8 cellular contexts compared by ENCODE assay signal in the genomic region with DNA sequence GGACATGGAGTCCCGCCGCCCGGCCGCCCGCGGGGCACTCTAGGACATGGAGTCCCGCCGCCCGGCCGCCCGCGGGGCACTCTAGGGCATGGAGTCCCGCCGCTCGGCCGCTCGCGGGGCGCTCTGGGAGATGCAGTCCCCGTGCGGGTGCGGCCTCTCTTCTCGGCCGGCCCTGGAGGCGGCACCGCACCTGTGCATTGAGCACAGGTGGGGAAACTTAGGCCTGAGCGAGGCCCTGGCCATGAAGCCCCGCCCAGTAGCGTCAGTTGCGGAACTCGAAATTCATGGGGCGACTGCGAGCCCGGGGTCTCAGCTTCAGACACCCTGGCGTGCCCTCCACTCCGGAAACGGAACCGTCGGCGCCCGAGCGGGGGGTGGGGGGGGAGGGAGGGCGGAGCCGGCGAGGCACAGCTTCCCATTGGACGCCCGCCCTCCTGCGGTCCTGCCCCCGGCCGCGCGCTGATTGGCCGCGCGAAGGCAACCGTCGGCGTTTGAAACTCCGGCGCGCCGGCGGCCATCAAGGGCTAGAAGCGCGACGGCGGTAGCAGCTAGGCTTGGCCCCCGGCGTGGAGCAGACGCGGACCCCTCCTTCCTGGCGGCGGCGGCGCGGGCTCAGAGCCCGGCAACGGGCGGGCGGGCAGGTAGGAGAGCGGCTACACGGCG. TPM values are rescaled to one million over a fixed set of nuclear protein-coding genes. Genes with fewer than 3 reads are reported as not detected.
A peak's percentile ranks its signal among the peaks of the same experiment; 100 is the strongest.
DNase-seq lines count a peak whose midpoint lies in the region; ATAC-seq and TF ChIP-seq lines count a peak whose summit lies in the region.

A gene (plus strand): TSS at position 519 of the 663 bp plus-strand sequence. CDS start 1,901 bp downstream, outside the sequence.
A gene with protein sequence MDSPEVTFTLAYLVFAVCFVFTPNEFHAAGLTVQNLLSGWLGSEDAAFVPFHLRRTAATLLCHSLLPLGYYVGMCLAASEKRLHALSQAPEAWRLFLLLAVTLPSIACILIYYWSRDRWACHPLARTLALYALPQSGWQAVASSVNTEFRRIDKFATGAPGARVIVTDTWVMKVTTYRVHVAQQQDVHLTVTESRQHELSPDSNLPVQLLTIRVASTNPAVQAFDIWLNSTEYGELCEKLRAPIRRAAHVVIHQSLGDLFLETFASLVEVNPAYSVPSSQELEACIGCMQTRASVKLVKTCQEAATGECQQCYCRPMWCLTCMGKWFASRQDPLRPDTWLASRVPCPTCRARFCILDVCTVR (minus strand): TSS at position 321 of the 663 bp plus-strand sequence. CDS start 486 bp downstream, outside the sequence.

- H3K36me3 ChIP-seq in HAP-1 (replicated peaks) (peaks cover 63% of the 10 kb centered on the region), MG63 (peaks cover 20% of the 10 kb centered on the region)

- in situ Hi-C loops in G401 (cut with HindIII; ENCODE audit: low sequenced_read_pairs), result no loop called here
- in situ Hi-C loops in HAP-1 (cut with MboI; ENCODE audit: low sequenced_read_pairs), result no loop called here

- H3K27me3 ChIP-seq in HAP-1 (ENCODE audit: low read depth) (no peaks in the 10 kb centered on the region), MG63 (no peaks in the 10 kb centered on the region)

- peak; percentile 86 to 91 for ATAC-seq in natural killer cell treated with Interleukin-12 subunit alpha and Interleukin-12 subunit beta and Interleukin-15 and Interleukin-18, amount 100 ng/mL, for 72 hours
- ATAC-seq in stimulated activated naive CD8-positive, alpha-beta T cell treated with anti-CD3 and anti-CD28 coated beads, Interleukin-15, Interleukin-2, amounts not matched to agents 100 U/mL and 50 U/mL, for 24 hours, result peak; percentile 85

- peak; percentile 95 for DNase-seq in G401 (ENCODE audit: low spot score)
- DNase-seq in HAP-1 (ENCODE audit: low spot score in 2 of 2), result peak; percentile 89 to 96
- DNase-seq in MG63, result peak; percentile 86
- DNase-seq in SHP77 (lab: John Stamatoyannopoulos, UW), result peak; percentile 80 to 81
- DNase-seq in activated effector memory CD4-positive, alpha-beta T cell treated with Interleukin-2 at 50 U/mL for 16 hours, result peak; percentile 95
- DNase-seq in fibroblast of pulmonary artery (ENCODE audit: low read depth), result peak; percentile 92
- peak; percentile 93 for DNase-seq in natural killer cell treated with Interleukin-12 subunit alpha and Interleukin-12 subunit beta and Interleukin-15 and Interleukin-18, amount 100 ng/mL, for 72 hours (ENCODE audit: low spot score)
- DNase-seq in stimulated activated naive CD8-positive, alpha-beta T cell treated with anti-CD3 and anti-CD28 coated beads, Interleukin-15, Interleukin-2, amounts not matched to agents 100 U/mL and 50 U/mL, for 24 hours, result peak; percentile 92

- peak within 1 kb of the TSS; percentile 90 to 93 for H3K27ac Mint-ChIP-seq in natural killer cell treated with Interleukin-12 subunit alpha and Interleukin-12 subunit beta and Interleukin-15 and Interleukin-18, amount 100 ng/mL, for 72 hours

- peaks cover 33 to 35% of the 10 kb centered on the region in 2 donors for H3K4me1 Mint-ChIP-seq in natural killer cell treated with Interleukin-12 subunit alpha and Interleukin-12 subunit beta and Interleukin-15 and Interleukin-18, amount 100 ng/mL, for 72 hours (ENCODE audit: low read depth in 2 of 2)

- peak within 1 kb of the TSS; percentile 89 for H3K4me3 ChIP-seq in HAP-1
- peak within 1 kb of the TSS; percentile 67 for H3K4me3 ChIP-seq in MG63
- peak within 1 kb of the TSS; percentile 67 for H3K4me3 ChIP-seq in fibroblast of pulmonary artery (replicated peaks; ENCODE audit: low read depth, low read length)

- TF ChIP-seq CTCF in fibroblast of pulmonary artery (IDR thresholded peaks at IDR 0.05; ENCODE audit: low read length, missing control alignments), result no peak

- peak within 1 kb of the TSS; percentile 95 for H3K4me3 Mint-ChIP-seq in natural killer cell treated with Interleukin-12 subunit alpha and Interleukin-12 subunit beta and Interleukin-15 and Interleukin-18, amount 100 ng/mL, for 72 hours

- peaks cover 6% of the 10 kb centered on the region for H3K4me1 ChIP-seq in HAP-1

- H3K9me3 Mint-ChIP-seq in natural killer cell treated with Interleukin-12 subunit alpha and Interleukin-12 subunit beta and Interleukin-15 and Interleukin-18, amount 100 ng/mL, for 72 hours, result no peaks in the 10 kb centered on the region

- no peaks in the 10 kb centered on the region for H3K27me3 Mint-ChIP-seq in natural killer cell treated with Interleukin-12 subunit alpha and Interleukin-12 subunit beta and Interleukin-15 and Interleukin-18, amount 100 ng/mL, for 72 hours

- no peaks in the 10 kb centered on the region for H3K36me3 Mint-ChIP-seq in natural killer cell treated with Interleukin-12 subunit alpha and Interleukin-12 subunit beta and Interleukin-15 and Interleukin-18, amount 100 ng/mL, for 72 hours

- H3K9me3 ChIP-seq in HAP-1 (no peaks in the 10 kb centered on the region), MG63 (no peaks in the 10 kb centered on the region)

RNA-seq across cellular contexts. Expression of the first gene that starts in this region (rescaled TPM):
- 139 and 164 TPM in 2 replicates for total RNA-seq in G401 (2014; rRNA removed; shearing (Covaris generic))
- 67.1 and 72.9 TPM in 2 replicates for total RNA-seq in MG63 (2014; rRNA removed; shearing (Covaris generic); ENCODE audit: low replicate concordance)
- total RNA-seq in natural killer cell treated with Interleukin-12 subunit alpha and Interleukin-12 subunit beta and Interleukin-15 and Interleukin-18, amount 100 ng/mL, for 72 hours, result 100 to 1,000 TPM in 1 of 2 donors, 10 to 100 TPM in 1; 97.2 to 212 TPM

RNA-seq across cellular contexts. Expression of the second gene that starts in this region (rescaled TPM):
- total RNA-seq in G401 (2014; rRNA removed; shearing (Covaris generic)), result 51.6 and 91.7 TPM in 2 replicates
- 11.2 and 15.7 TPM in 2 replicates for total RNA-seq in MG63 (2014; rRNA removed; shearing (Covaris generic); ENCODE audit: low replicate concordance)
- total RNA-seq in natural killer cell treated with Interleukin-12 subunit alpha and Interleukin-12 subunit beta and Interleukin-15 and Interleukin-18, amount 100 ng/mL, for 72 hours, result 10 to 100 TPM; 19.6 to 21.2 TPM

Comparison
In these comparisons a context has a peak if more than half of its experiments do, and no peak if none do; other contexts are left out.
1. Peak in every context shown above with its lines: DNase-seq, ATAC-seq and H3K4me3 ChIP-seq.